In the genomic region with DNA sequence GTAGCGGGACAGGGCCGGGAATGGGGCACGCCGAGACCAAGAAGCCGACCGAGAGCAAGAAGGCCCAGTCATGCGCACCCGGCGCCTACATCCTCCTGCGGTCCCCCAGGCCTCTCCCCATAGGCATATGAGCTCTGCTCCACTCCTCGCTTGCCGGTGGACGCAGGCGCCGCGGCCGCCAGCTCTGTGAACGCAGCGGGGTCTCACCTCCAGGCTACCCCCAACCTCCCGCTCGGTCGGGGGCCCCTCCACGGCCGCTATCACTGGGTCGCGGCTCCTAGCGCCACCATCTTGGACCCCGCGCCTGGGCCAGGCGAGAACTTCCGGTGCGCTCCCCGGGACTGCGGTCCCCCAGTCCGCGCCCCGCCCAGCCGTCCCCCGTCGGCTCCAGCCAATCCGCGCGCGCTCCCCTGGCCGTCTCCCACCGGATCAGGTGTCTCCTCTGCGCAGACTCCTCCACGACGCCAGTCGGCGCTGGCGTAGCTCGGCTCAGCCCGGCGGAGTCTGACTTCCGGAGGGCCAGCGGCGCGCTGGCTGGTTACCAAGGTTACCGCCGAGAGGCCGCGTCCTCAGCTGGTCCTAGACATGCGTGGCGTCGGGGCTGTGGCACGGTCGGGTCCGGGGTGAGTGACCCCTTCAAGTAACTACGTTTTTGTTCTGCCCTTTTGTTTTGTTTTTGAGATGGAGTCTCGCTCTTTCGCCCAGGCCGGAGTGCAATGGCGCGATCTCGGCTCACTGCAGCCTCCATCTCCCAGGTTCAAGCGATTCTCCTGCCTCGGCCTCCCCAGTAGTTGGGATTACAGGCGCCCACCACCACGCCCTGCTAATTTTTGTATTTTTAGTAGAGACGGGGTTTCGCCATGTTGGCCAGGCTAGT, we compare ENCODE assay signal across 1 cellular context.
TF ChIP-seq lines count a peak whose summit lies in the region.

Gene ZNF594, minus strand, starts transcription at position 328 of the 877 bp plus-strand sequence. CDS start 7,612 bp downstream, outside the sequence.

TF ChIP-seq in HepG2, 621 proteins besides CTCF, POLR2A, EP300 and RAD21 (continued from another document and continues in another):
- TF ChIP-seq HNRNPLL (IDR thresholded peaks at IDR 0.05; ENCODE audit: low read depth, low read length, poor library complexity, severe bottlenecking), result peak; percentile 61
- peak; percentile 90 for TF ChIP-seq GATAD1 (CRISPR knock-in tag; IDR thresholded peaks at IDR 0.05)
- no peak for TF ChIP-seq TOPORS (CRISPR knock-in tag; IDR thresholded peaks at IDR 0.05)
- TF ChIP-seq NCOA2 (CRISPR knock-in tag; IDR thresholded peaks at IDR 0.05), result peak; percentile 34; the same call in 1 of the 2 replicates
- TF ChIP-seq RFX3 (CRISPR knock-in tag; IDR thresholded peaks at IDR 0.05), result peak; percentile 79
- TF ChIP-seq CBX5 (CRISPR knock-in tag; IDR thresholded peaks at IDR 0.05; ENCODE audit: borderline replicate concordance), result no peak
- TF ChIP-seq ZFP91 (CRISPR knock-in tag; IDR thresholded peaks at IDR 0.05; ENCODE audit: borderline replicate concordance), result peak; percentile 67; the same call in 1 of the 2 replicates
- TF ChIP-seq ZNF124 (CRISPR knock-in tag; IDR thresholded peaks at IDR 0.05), result 0 out of 2 replicates have a peak, but pooled peaks have one; percentile 34
- peak; percentile 43; the same call in 1 of the 2 replicates for TF ChIP-seq RERE (CRISPR knock-in tag; IDR thresholded peaks at IDR 0.05; ENCODE audit: low read depth)
- peak; percentile 43; the same call in 1 of the 2 replicates for TF ChIP-seq ZNF768 (CRISPR knock-in tag; IDR thresholded peaks at IDR 0.05)
- TF ChIP-seq SOX13 (IDR thresholded peaks at IDR 0.05), result no peak
- 0 out of 4 replicates have a peak, but pooled peaks of 1 of the 2 experiments have one; percentile 8 for TF ChIP-seq SOX13 (CRISPR knock-in tag; conservative IDR thresholded peaks at IDR 0.05 in 1 of 2, IDR thresholded peaks at IDR 0.05 in 1 of 2)
- TF ChIP-seq THAP11 (CRISPR knock-in tag; IDR thresholded peaks at IDR 0.05), result peak; percentile 92
- peak; percentile 78 for TF ChIP-seq RFX1 (IDR thresholded peaks at IDR 0.05)
- peak; percentile 95 for TF ChIP-seq ZNF564 (CRISPR knock-in tag; IDR thresholded peaks at IDR 0.05)
- TF ChIP-seq ATF2 (CRISPR knock-in tag; IDR thresholded peaks at IDR 0.05), result peak; percentile 39; the same call in 1 of the 2 replicates
- TF ChIP-seq KMT2B (CRISPR knock-in tag; IDR thresholded peaks at IDR 0.05), result peak; percentile 82; the same call in 1 of the 2 replicates
- no peak for TF ChIP-seq NFE2 (CRISPR knock-in tag; IDR thresholded peaks at IDR 0.05)
- peak; percentile 60; the same call in 1 of the 2 replicates for TF ChIP-seq IRF2 (CRISPR knock-in tag; IDR thresholded peaks at IDR 0.05)
- TF ChIP-seq NFKBIZ (CRISPR knock-in tag; IDR thresholded peaks at IDR 0.05), result peak; percentile 50; the same call in 1 of the 2 replicates
- peak; percentile 63 for TF ChIP-seq AGO2 (optimal IDR thresholded peaks at IDR 0.05; ENCODE audit: low read depth, low read length)
- TF ChIP-seq KLF12 (CRISPR knock-in tag; IDR thresholded peaks at IDR 0.05; ENCODE audit: borderline replicate concordance), result peak; percentile 49; the same call in 1 of the 2 replicates
- TF ChIP-seq ZKSCAN8 (CRISPR knock-in tag; IDR thresholded peaks at IDR 0.05; ENCODE audit: borderline replicate concordance), result 0 out of 2 replicates have a peak, but pooled peaks have one; percentile 61
- TF ChIP-seq, protein P1, sequence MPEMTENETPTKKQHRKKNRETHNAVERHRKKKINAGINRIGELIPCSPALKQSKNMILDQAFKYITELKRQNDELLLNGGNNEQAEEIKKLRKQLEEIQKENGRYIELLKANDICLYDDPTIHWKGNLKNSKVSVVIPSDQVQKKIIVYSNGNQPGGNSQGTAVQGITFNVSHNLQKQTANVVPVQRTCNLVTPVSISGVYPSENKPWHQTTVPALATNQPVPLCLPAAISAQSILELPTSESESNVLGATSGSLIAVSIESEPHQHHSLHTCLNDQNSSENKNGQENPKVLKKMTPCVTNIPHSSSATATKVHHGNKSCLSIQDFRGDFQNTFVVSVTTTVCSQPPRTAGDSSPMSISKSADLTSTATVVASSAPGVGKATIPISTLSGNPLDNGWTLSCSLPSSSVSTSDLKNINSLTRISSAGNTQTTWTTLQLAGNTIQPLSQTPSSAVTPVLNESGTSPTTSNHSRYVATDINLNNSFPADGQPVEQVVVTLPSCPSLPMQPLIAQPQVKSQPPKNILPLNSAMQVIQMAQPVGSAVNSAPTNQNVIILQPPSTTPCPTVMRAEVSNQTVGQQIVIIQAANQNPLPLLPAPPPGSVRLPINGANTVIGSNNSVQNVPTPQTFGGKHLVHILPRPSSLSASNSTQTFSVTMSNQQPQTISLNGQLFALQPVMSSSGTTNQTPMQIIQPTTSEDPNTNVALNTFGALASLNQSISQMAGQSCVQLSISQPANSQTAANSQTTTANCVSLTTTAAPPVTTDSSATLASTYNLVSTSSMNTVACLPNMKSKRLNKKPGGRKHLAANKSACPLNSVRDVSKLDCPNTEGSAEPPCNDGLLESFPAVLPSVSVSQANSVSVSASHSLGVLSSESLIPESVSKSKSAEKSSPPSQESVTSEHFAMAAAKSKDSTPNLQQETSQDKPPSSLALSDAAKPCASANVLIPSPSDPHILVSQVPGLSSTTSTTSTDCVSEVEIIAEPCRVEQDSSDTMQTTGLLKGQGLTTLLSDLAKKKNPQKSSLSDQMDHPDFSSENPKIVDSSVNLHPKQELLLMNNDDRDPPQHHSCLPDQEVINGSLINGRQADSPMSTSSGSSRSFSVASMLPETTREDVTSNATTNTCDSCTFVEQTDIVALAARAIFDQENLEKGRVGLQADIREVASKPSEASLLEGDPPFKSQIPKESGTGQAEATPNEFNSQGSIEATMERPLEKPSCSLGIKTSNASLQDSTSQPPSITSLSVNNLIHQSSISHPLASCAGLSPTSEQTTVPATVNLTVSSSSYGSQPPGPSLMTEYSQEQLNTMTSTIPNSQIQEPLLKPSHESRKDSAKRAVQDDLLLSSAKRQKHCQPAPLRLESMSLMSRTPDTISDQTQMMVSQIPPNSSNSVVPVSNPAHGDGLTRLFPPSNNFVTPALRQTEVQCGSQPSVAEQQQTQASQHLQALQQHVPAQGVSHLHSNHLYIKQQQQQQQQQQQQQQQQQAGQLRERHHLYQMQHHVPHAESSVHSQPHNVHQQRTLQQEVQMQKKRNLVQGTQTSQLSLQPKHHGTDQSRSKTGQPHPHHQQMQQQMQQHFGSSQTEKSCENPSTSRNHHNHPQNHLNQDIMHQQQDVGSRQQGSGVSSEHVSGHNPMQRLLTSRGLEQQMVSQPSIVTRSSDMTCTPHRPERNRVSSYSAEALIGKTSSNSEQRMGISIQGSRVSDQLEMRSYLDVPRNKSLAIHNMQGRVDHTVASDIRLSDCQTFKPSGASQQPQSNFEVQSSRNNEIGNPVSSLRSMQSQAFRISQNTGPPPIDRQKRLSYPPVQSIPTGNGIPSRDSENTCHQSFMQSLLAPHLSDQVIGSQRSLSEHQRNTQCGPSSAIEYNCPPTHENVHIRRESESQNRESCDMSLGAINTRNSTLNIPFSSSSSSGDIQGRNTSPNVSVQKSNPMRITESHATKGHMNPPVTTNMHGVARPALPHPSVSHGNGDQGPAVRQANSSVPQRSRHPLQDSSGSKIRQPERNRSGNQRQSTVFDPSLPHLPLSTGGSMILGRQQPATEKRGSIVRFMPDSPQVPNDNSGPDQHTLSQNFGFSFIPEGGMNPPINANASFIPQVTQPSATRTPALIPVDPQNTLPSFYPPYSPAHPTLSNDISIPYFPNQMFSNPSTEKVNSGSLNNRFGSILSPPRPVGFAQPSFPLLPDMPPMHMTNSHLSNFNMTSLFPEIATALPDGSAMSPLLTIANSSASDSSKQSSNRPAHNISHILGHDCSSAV (CRISPR knock-in tag; IDR thresholded peaks at IDR 0.05; ENCODE audit: borderline replicate concordance), result no peak
- peak; percentile 60 for TF ChIP-seq MED1 (CRISPR knock-in tag; IDR thresholded peaks at IDR 0.05)
- peak; percentile 39; the same call in 1 of the 2 replicates for TF ChIP-seq TARDBP (CRISPR knock-in tag; IDR thresholded peaks at IDR 0.05)
- TF ChIP-seq TBP (CRISPR knock-in tag; IDR thresholded peaks at IDR 0.05), result no peak
- TF ChIP-seq, protein P2, sequence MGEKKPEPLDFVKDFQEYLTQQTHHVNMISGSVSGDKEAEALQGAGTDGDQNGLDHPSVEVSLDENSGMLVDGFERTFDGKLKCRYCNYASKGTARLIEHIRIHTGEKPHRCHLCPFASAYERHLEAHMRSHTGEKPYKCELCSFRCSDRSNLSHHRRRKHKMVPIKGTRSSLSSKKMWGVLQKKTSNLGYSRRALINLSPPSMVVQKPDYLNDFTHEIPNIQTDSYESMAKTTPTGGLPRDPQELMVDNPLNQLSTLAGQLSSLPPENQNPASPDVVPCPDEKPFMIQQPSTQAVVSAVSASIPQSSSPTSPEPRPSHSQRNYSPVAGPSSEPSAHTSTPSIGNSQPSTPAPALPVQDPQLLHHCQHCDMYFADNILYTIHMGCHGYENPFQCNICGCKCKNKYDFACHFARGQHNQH (CRISPR knock-in tag; IDR thresholded peaks at IDR 0.05), result peak; percentile 47
- TF ChIP-seq CREB1 (IDR thresholded peaks at IDR 0.05), result peak; percentile 24; the same call in 1 of the 2 replicates
- no peak for TF ChIP-seq CREB1 (CRISPR knock-in tag; IDR thresholded peaks at IDR 0.05)
- TF ChIP-seq ZFP36L1 (CRISPR knock-in tag; IDR thresholded peaks at IDR 0.05), result no peak
- peak; percentile 63; the same call in 1 of the 2 replicates for TF ChIP-seq ZNF350 (CRISPR knock-in tag; IDR thresholded peaks at IDR 0.05; ENCODE audit: borderline replicate concordance, low read depth)
- TF ChIP-seq ZFX (CRISPR knock-in tag; IDR thresholded peaks at IDR 0.05; ENCODE audit: low read depth), result peak; percentile 91
- TF ChIP-seq ZNF337 (CRISPR knock-in tag; IDR thresholded peaks at IDR 0.05; ENCODE audit: borderline replicate concordance, low read depth), result no peak
- TF ChIP-seq PAWR (CRISPR knock-in tag; IDR thresholded peaks at IDR 0.05; ENCODE audit: borderline replicate concordance), result 0 out of 2 replicates have a peak, but pooled peaks have one; percentile 82
- peak; percentile 91 for TF ChIP-seq YY1 (IDR thresholded peaks at IDR 0.05; ENCODE audit: insufficient read depth, insufficient replicate concordance, low read depth, low read length)
- TF ChIP-seq PHF8 (CRISPR knock-in tag; IDR thresholded peaks at IDR 0.05), result peak; percentile 97
- TF ChIP-seq ZNF331 (CRISPR knock-in tag; IDR thresholded peaks at IDR 0.05), result peak; percentile 18; the same call in 1 of the 2 replicates
- TF ChIP-seq DMAP1 (CRISPR knock-in tag; IDR thresholded peaks at IDR 0.05), result peak; percentile 45; the same call in 1 of the 2 replicates
- TF ChIP-seq SP1 (IDR thresholded peaks at IDR 0.05), result no peak
- peak; percentile 78 for TF ChIP-seq SP1 (CRISPR knock-in tag; IDR thresholded peaks at IDR 0.05)
- TF ChIP-seq, protein P3, sequence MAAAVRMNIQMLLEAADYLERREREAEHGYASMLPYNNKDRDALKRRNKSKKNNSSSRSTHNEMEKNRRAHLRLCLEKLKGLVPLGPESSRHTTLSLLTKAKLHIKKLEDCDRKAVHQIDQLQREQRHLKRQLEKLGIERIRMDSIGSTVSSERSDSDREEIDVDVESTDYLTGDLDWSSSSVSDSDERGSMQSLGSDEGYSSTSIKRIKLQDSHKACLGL (CRISPR knock-in tag; IDR thresholded peaks at IDR 0.05), result no peak
- TF ChIP-seq KDM5A (IDR thresholded peaks at IDR 0.05; ENCODE audit: borderline replicate concordance, low read length), result peak; percentile 75
